Comparison of ENCODE assay signal across 1 cellular context in genomic region chr17:44902135-44902760, GRCh38.
TF ChIP-seq lines count a peak whose summit lies in the region.

No MANE protein-coding gene starts in this region.

TF ChIP-seq in endothelial cell of umbilical vein, 7 proteins besides CTCF, POLR2A, EP300 and RAD21:
- TF ChIP-seq GATA2 (IDR thresholded peaks at IDR 0.05; ENCODE audit: insufficient read depth, insufficient read length, low read depth, low read length), result no peak
TF ChIP-seq in endothelial cell of umbilical vein: peak in this region for 0.
